20 cellular contexts compared by ENCODE assay signal in genomic region chr15:46918462-46919125, GRCh38.
DNase-seq lines count a peak whose midpoint lies in the region; ATAC-seq and TF ChIP-seq lines count a peak whose summit lies in the region.
"Had no signal": no experiment of that assay in that cellular context is flagged by ENCODE, and none has a peak within 500 bp of the region (broad histone marks: within the 10 kb centered on the region; RNA-seq: fewer than 3 reads in every experiment).

No MANE protein-coding gene starts in this region.

- no peak overlapping the region for H3K4me3 Mint-ChIP-seq in endodermal cell
- H3K4me3 Mint-ChIP-seq in activated T-helper 2 cell treated with anti-CD3 and anti-CD28 coated beads, Interferon-gamma antibody, Interleukin-2, Interleukin-4, amounts not matched to agents 10 μg/mL and 5 μg/mL and 100 μg/mL, durations not matched to agents 14 hours and 24 hours and 36 hours (ENCODE audit: low read depth) = no peak overlapping the region
- H3K4me3 Mint-ChIP-seq: B cell had no signal

- peak; percentile 48 for DNase-seq in Right ventricle myocardium inferior (ENCODE audit: missing footprints)
- DNase-seq in left cardiac atrium = no peak
- peak; percentile 20 for DNase-seq in HS-27A (ENCODE audit: low read depth)
- peak; percentile 44 for DNase-seq in endodermal cell
- DNase-seq in activated effector memory CD4-positive, alpha-beta T cell treated with anti-CD3 and anti-CD28 coated beads, Interleukin-2, amount 50 U/mL, for 16 hours = no peak
- no peak for DNase-seq in activated CD4-positive, CD25-positive, alpha-beta regulatory T cell treated with anti-CD3 and anti-CD28 coated beads, Interleukin-2, amount 50 U/mL, for 72 hours
- no peak for DNase-seq in activated T-helper 2 cell treated with anti-CD3 and anti-CD28 coated beads, Interferon-gamma antibody, Interleukin-2, Interleukin-4, amounts not matched to agents 10 μg/mL and 5 μg/mL and 100 μg/mL, durations not matched to agents 14 hours and 24 hours and 36 hours (ENCODE audit: low spot score)
- DNase-seq: DMS79, KG1, NCI-H1092 treated with DMSO at 0.1 percent for 48 hours, NCI-H1436 treated with DMSO at 0.1 percent for 48 hours, NCI-H1930, NCI-H526 treated with DMSO at 0.1 percent for 48 hours, OCI-M1, Right ventricle myocardium superior, SK-N-SH had no signal

- H3K27ac ChIP-seq in endodermal cell (ENCODE audit: low read depth, low read length) = no peak overlapping the region
- H3K27ac ChIP-seq: HL-60 had no signal

- no peaks in the 10 kb centered on the region for H3K36me3 Mint-ChIP-seq in endodermal cell (ENCODE audit: low read depth)
- H3K36me3 Mint-ChIP-seq in activated T-helper 2 cell treated with anti-CD3 and anti-CD28 coated beads, Interferon-gamma antibody, Interleukin-2, Interleukin-4, amounts not matched to agents 10 μg/mL and 5 μg/mL and 100 μg/mL, durations not matched to agents 14 hours and 24 hours and 36 hours (ENCODE audit: low read depth) = no peaks in the 10 kb centered on the region

- no peaks in the 10 kb centered on the region for H3K9me3 Mint-ChIP-seq in endodermal cell
- H3K9me3 Mint-ChIP-seq in activated T-helper 2 cell treated with anti-CD3 and anti-CD28 coated beads, Interferon-gamma antibody, Interleukin-2, Interleukin-4, amounts not matched to agents 10 μg/mL and 5 μg/mL and 100 μg/mL, durations not matched to agents 14 hours and 24 hours and 36 hours = peaks cover 42% of the 10 kb centered on the region

- intact Hi-C loops in Right ventricle myocardium inferior (cut with DNase I) (no loop called here), left cardiac atrium (cut with DNase I) (no loop called here)
- intact Hi-C loops in activated T-helper 2 cell treated with anti-CD3 and anti-CD28 coated beads, Interferon-gamma antibody, Interleukin-2, Interleukin-4, amounts not matched to agents 10 μg/mL and 5 μg/mL and 100 μg/mL, durations not matched to agents 14 hours and 24 hours and 36 hours (cut with micrococcal nuclease) = no loop called here

- H3K9me3 ChIP-seq in endodermal cell (ENCODE audit: control insufficient read depth, low read length) = no peaks in the 10 kb centered on the region
- H3K9me3 ChIP-seq: HAP-1, SK-N-SH had no signal

- no peaks in the 10 kb centered on the region for H3K36me3 ChIP-seq in endodermal cell (ENCODE audit: control insufficient read depth, insufficient read depth, low read length)
- H3K36me3 ChIP-seq: HAP-1 had no signal

- no peak for TF ChIP-seq CTCF in endodermal cell (conservative IDR thresholded peaks at IDR 0.05)

- 91 to 93% methylated on average over 10 to 20 of the region's 20 CpGs for WGBS in endodermal cell (ENCODE audit: insufficient coverage in 1 of 2, insufficient read length in 1 of 2), 2 experiments

- no peaks in the 10 kb centered on the region for H3K4me1 ChIP-seq in endodermal cell (ENCODE audit: control insufficient read depth, insufficient read depth, low read length)
- H3K4me1 ChIP-seq: HAP-1 had no signal

- no peak overlapping the region for H3K4me3 ChIP-seq in endodermal cell (ENCODE audit: low read length)
- H3K4me3 ChIP-seq: GM12878, HAP-1 had no signal

- peaks cover 25% of the 10 kb centered on the region for H3K27me3 ChIP-seq in endodermal cell (ENCODE audit: control insufficient read depth, insufficient read depth, low read length, poor library complexity, severe bottlenecking)

- H3K4me1 Mint-ChIP-seq in endodermal cell = no peaks in the 10 kb centered on the region
- no peaks in the 10 kb centered on the region for H3K4me1 Mint-ChIP-seq in activated T-helper 2 cell treated with anti-CD3 and anti-CD28 coated beads, Interferon-gamma antibody, Interleukin-2, Interleukin-4, amounts not matched to agents 10 μg/mL and 5 μg/mL and 100 μg/mL, durations not matched to agents 14 hours and 24 hours and 36 hours (ENCODE audit: low read depth)
- H3K4me1 Mint-ChIP-seq: B cell had no signal

- ATAC-seq in Right ventricle myocardium inferior = no peak
- no peak for ATAC-seq in left cardiac atrium
- ATAC-seq: GM12878 had no signal

- no peak overlapping the region for H3K27ac Mint-ChIP-seq in endodermal cell
- no peak overlapping the region for H3K27ac Mint-ChIP-seq in activated T-helper 2 cell treated with anti-CD3 and anti-CD28 coated beads, Interferon-gamma antibody, Interleukin-2, Interleukin-4, amounts not matched to agents 10 μg/mL and 5 μg/mL and 100 μg/mL, durations not matched to agents 14 hours and 24 hours and 36 hours
- H3K27ac Mint-ChIP-seq: B cell had no signal

- H3K9ac ChIP-seq in endodermal cell (ENCODE audit: extremely low read depth, low read length, poor library complexity, severe bottlenecking) = no peak overlapping the region
- H3K9ac ChIP-seq: SK-N-SH had no signal

- H3K27me3 Mint-ChIP-seq in endodermal cell (ENCODE audit: insufficient read depth) = peaks cover 11% of the 10 kb centered on the region
- no peaks in the 10 kb centered on the region for H3K27me3 Mint-ChIP-seq in activated T-helper 2 cell treated with anti-CD3 and anti-CD28 coated beads, Interferon-gamma antibody, Interleukin-2, Interleukin-4, amounts not matched to agents 10 μg/mL and 5 μg/mL and 100 μg/mL, durations not matched to agents 14 hours and 24 hours and 36 hours (ENCODE audit: low read depth)
- H3K27me3 Mint-ChIP-seq: B cell had no signal

Comparison
In these comparisons a context has a peak if more than half of its experiments do, and no peak if none do; other contexts are left out.
1. DNase-seq: peak in Right ventricle myocardium inferior (single experiment), HS-27A (single experiment) and endodermal cell (single experiment); none in left cardiac atrium (single experiment), activated effector memory CD4-positive, alpha-beta T cell treated with anti-CD3 and anti-CD28 coated beads, Interleukin-2, amount 50 U/mL, for 16 hours (single experiment), activated CD4-positive, CD25-positive, alpha-beta regulatory T cell treated with anti-CD3 and anti-CD28 coated beads, Interleukin-2, amount 50 U/mL, for 72 hours (single experiment) and activated T-helper 2 cell treated with anti-CD3 and anti-CD28 coated beads, Interferon-gamma antibody, Interleukin-2, Interleukin-4, amounts not matched to agents 10 μg/mL and 5 μg/mL and 100 μg/mL, durations not matched to agents 14 hours and 24 hours and 36 hours (single experiment).